ENCODE assay signal across 18 cellular contexts in the genomic region with DNA sequence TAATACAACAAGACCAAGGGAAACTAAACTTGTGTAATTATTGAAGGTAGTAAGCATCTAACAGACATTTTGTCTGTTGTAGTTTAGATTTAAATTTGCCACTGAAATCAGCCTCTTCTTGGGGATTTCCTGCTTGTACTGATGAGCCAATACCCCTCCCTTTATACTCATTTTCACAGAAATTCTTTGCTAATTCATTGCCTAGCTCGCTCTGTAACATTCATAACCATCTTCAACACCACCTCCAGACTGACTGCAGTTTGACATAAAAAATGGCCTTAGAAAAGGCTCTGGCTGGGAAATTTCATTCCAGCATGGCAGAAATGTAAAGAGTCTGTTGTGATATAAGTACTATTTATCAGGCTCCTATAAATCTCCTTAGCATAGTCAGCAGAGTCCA.
"Had no signal": no experiment of that assay in that cellular context is flagged by ENCODE, and none has a peak within 500 bp of the region (broad histone marks: within the 10 kb centered on the region; RNA-seq: fewer than 3 reads in every experiment).

No MANE protein-coding gene starts in this region.

- H3K9me3 ChIP-seq: SK-N-SH had no signal

- H3K4me2 ChIP-seq: SK-N-SH had no signal

- FAIRE-seq: RCC 7860 had no signal

- H3K9ac ChIP-seq: SK-N-SH had no signal

- DNase-seq: KBM-7, MM.1S, NCI-H1092 treated with DMSO at 0.1 percent for 48 hours, NCI-H1436, NCI-H187, NCI-H2029, NCI-H2081 treated with DMSO at 0.1 percent for 48 hours, NCI-H2171, NCI-H226, NCI-H446, NCI-H510A, NCI-H524 treated with DMSO at 0.1 percent for 48 hours, NCI-H69, NCI-H774, RPMI8226, SHP77, SK-N-SH had no signal
